In genomic region chr19:54017266-54017665, GRCh38 we compare ENCODE assay signal across 1 cellular context.
A peak's percentile ranks its signal among the peaks of the same experiment; 100 is the strongest.
TF ChIP-seq lines count a peak whose summit lies in the region.

No MANE protein-coding gene starts in this region.

TF ChIP-seq in K562, 482 proteins besides CTCF, POLR2A, EP300 and RAD21:
- TF ChIP-seq FOXP4 (CRISPR knock-in tag; IDR thresholded peaks at IDR 0.05; ENCODE audit: borderline replicate concordance): no peak
- no peak for TF ChIP-seq ZBTB12 (CRISPR knock-in tag; IDR thresholded peaks at IDR 0.05)
- peak; percentile 58 for TF ChIP-seq RFX1 (IDR thresholded peaks at IDR 0.05)
- no peak for TF ChIP-seq ZFP1 (CRISPR knock-in tag; IDR thresholded peaks at IDR 0.05)
- no peak for TF ChIP-seq CBX3 (IDR thresholded peaks at IDR 0.05; ENCODE audit: borderline replicate concordance in 1 of 2, low read length in 2 of 2)
